8 cellular contexts compared by ENCODE assay signal in genomic region chr12:130372936-130373335, GRCh38. TPM values are rescaled to one million over a fixed set of nuclear protein-coding genes. Genes with fewer than 3 reads are reported as not detected.
"Had no signal": no experiment of that assay in that cellular context is flagged by ENCODE, and none has a peak within 500 bp of the region (broad histone marks: within the 10 kb centered on the region; RNA-seq: fewer than 3 reads in every experiment).

No MANE protein-coding gene starts in this region.

- DNase-seq: H9, HCEC 1CT, IMR-90 had no signal

- H3K27ac ChIP-seq: HL-60 had no signal

- H3K4me3 ChIP-seq: GM23338, K562 had no signal

- ATAC-seq: GM23338, K562 had no signal

RNA-seq across cellular contexts. Expression of gene PIWIL1, which starts 35.2 kb away (rescaled TPM):
- total RNA-seq: GM23338, H1, H9, HT1080, IMR-90, K562 had no signal
